Comparison of ENCODE assay signal across 1 cellular context in the genomic region with DNA sequence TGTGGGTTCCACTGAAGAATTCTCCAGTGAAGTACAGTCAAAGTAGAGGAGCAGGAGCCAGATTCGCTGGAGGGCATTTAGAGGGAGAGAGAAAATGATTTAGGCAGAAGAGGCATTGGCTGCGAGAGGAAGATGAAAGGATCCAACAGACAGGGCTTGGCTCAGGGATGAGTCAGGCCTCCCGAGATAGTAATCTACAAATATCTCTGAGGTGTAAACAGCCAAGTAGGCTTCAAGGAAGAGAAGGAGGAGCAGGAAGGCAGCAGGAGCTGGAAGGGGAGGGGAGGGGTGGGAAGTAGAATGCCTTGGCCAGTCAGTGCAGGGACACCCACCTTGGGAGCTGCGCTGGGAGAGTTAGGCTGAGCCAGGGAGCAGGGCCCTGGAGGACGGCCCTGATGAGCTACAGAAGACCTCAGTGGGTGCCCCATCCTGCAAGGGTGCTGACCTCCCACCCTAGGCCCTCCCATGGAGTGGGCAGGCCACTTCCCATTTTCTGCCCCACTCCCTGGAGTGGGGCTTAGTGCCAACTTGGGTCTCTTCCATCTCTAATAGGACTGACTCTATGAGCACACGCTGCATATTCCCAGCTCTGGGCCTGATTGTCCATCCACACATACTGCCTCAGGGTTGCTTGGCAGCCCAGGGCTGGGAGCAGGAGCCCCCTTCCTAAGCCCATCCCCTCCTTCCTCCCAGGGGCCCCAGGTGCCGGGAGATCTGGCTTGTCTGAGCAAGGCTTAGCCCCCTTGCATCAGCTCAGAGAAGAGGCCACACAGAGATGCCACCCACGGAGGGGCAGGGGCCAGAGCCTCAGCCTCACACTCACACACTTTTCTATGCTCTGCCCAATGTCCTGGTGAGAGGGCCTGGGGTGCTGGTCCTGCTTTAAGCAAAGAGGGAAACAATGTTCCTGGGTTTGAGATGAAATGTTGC.
TF ChIP-seq lines count a peak whose summit lies in the region.

No MANE protein-coding gene starts in this region.

TF ChIP-seq in HEK293, 187 proteins besides CTCF, POLR2A, EP300 and RAD21 (continued from another document):
- peak; percentile 54 for TF ChIP-seq EGR2 (tag by site-specific recombination; IDR thresholded peaks at IDR 0.05; ENCODE audit: low read depth)
- TF ChIP-seq ZNF211 (tag by site-specific recombination; IDR thresholded peaks at IDR 0.05; ENCODE audit: low read depth) = no peak
- peak; percentile 87 for TF ChIP-seq ZIC2 (tag by site-specific recombination; IDR thresholded peaks at IDR 0.05)
- TF ChIP-seq, protein P1, sequence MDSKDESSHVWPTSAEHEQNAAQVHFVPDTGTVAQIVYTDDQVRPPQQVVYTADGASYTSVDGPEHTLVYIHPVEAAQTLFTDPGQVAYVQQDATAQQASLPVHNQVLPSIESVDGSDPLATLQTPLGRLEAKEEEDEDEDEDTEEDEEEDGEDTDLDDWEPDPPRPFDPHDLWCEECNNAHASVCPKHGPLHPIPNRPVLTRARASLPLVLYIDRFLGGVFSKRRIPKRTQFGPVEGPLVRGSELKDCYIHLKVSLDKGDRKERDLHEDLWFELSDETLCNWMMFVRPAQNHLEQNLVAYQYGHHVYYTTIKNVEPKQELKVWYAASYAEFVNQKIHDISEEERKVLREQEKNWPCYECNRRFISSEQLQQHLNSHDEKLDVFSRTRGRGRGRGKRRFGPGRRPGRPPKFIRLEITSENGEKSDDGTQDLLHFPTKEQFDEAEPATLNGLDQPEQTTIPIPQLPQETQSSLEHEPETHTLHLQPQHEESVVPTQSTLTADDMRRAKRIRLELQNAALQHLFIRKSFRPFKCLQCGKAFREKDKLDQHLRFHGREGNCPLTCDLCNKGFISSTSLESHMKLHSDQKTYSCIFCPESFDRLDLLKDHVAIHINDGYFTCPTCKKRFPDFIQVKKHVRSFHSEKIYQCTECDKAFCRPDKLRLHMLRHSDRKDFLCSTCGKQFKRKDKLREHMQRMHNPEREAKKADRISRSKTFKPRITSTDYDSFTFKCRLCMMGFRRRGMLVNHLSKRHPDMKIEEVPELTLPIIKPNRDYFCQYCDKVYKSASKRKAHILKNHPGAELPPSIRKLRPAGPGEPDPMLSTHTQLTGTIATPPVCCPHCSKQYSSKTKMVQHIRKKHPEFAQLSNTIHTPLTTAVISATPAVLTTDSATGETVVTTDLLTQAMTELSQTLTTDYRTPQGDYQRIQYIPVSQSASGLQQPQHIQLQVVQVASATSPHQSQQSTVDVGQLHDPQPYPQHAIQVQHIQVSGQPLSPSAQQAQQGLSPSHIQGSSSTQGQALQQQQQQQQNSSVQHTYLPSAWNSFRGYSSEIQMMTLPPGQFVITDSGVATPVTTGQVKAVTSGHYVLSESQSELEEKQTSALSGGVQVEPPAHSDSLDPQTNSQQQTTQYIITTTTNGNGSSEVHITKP (tag by site-specific recombination; IDR thresholded peaks at IDR 0.05) = 0 out of 2 replicates have a peak, but pooled peaks have one; percentile 21
- TF ChIP-seq KLF1 (tag by site-specific recombination; IDR thresholded peaks at IDR 0.05) = no peak
- 0 out of 2 replicates have a peak, but pooled peaks have one; percentile 48 for TF ChIP-seq PRDM1 (tag by site-specific recombination; IDR thresholded peaks at IDR 0.05)
TF ChIP-seq in HEK293: peak in this region for 8.
